Comparison of ENCODE assay signal across 35 cellular contexts in the genomic region with DNA sequence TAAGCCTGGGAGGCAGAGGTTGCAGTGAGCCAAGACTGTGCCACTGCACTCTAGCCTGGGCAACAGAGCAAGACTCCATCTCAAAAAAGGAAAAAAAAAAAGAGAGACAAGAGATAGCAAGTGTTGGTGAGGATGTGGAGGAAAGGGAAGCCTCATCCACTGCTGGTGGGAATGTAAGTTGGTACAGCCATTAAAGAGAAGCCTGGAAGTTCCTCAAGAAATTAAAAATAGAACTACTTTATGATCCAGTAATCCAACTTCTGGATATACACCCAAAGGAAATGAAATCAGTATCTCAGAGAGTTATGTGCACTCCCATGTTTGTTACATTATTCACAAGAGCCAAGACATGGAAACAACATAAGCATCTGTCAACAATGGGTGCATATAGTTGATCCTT. TPM values are rescaled to one million over a fixed set of nuclear protein-coding genes. Genes with fewer than 3 reads are reported as not detected.
"Had no signal": no experiment of that assay in that cellular context is flagged by ENCODE, and none has a peak within 500 bp of the region (broad histone marks: within the 10 kb centered on the region; RNA-seq: fewer than 3 reads in every experiment).

No MANE protein-coding gene starts in this region.

- DNase-seq: activated effector memory CD4-positive, alpha-beta T cell treated with anti-CD3 and anti-CD28 coated beads, Interleukin-2, amount 50 U/mL, for 16 hours; activated effector memory CD4-positive, alpha-beta T cell treated with Interleukin-2 at 50 U/mL for 16 hours; activated gamma-delta T cell; activated gamma-delta T cell treated with Interleukin-2 at 50 U/mL for 16 hours; activated naive CD4-positive, alpha-beta T cell; activated naive CD4-positive, alpha-beta T cell treated with anti-CD3 and anti-CD28 coated beads for 36 hours; activated naive CD4-positive, alpha-beta T cell treated with anti-CD3 and anti-CD28 coated beads, Interleukin-2, amount 10 ng/mL, durations not matched to agents 7 days and 5 days; activated naive CD4-positive, alpha-beta T cell treated with anti-CD3 and anti-CD28 coated beads, Interleukin-2, amount 50 U/mL, for 16 hours; activated naive CD4-positive, alpha-beta T cell treated with Interleukin-2 at 50 U/mL for 16 hours; activated naive CD8-positive, alpha-beta T cell treated with anti-CD3 and anti-CD28 coated beads for 36 hours; activated naive CD8-positive, alpha-beta T cell treated with anti-CD3 and anti-CD28 coated beads, Interleukin-2, amount 10 ng/mL, durations not matched to agents 7 days and 5 days; activated naive CD8-positive, alpha-beta T cell treated with anti-CD3 and anti-CD28 coated beads, Interleukin-2, amount 50 U/mL, for 24 hours; activated T-cell treated with anti-CD3 and anti-CD28 coated beads, Interleukin-2, amount 50 U/mL, for 1 hour; activated T-cell treated with anti-CD3 and anti-CD28 coated beads, Interleukin-2, amount 50 U/mL, for 24 hours; activated T-cell treated with anti-CD3 and anti-CD28 coated beads, Interleukin-2, amount 50 U/mL, for 4 hours; activated T-cell treated with anti-CD3 and anti-CD28 coated beads, Interleukin-2, amount 50 U/mL, for 48 hours; activated T-cell treated with anti-CD3 and anti-CD28 coated beads, Interleukin-2, amount 50 U/mL, for 72 hours; adrenal gland; amniotic stem cell; amygdala; anterior cingulate cortex; aorta; body of pancreas; brain microvascular endothelial cell; caudate nucleus; central memory CD4-positive, alpha-beta T cell; cerebellar nuclear complex had no signal

- H3K9me3 ChIP-seq: adrenal gland, body of pancreas, breast epithelium had no signal

- H3K36me3 ChIP-seq: adrenal gland, ascending aorta, brain microvascular endothelial cell, breast epithelium, cardiac muscle cell had no signal

- ATAC-seq: activated naive CD4-positive, alpha-beta T cell treated with anti-CD3 and anti-CD28 coated beads, Interleukin-2, amount 50 U/mL, for 72 hours; activated naive CD8-positive, alpha-beta T cell treated with anti-CD3 and anti-CD28 coated beads, Interleukin-2, amount 50 U/mL, for 24 hours; activated T-cell treated with anti-CD3 and anti-CD28 coated beads, Interleukin-2, amount 50 U/mL, for 4 hours; activated T-cell treated with anti-CD3 and anti-CD28 coated beads, Interleukin-2, amount 50 U/mL, for 72 hours; activated T-helper 17 cell treated with anti-CD3 and anti-CD28 coated beads, Interleukin-2, amount 50 U/mL, for 72 hours; body of pancreas had no signal

- H3K27ac ChIP-seq: adrenal gland, ascending aorta, body of pancreas, brain microvascular endothelial cell, breast epithelium, cardiac muscle cell had no signal

- H3K27me3 ChIP-seq: adrenal gland, ascending aorta, body of pancreas, brain microvascular endothelial cell, breast epithelium, cardiac muscle cell had no signal

- H3K4me3 ChIP-seq: adrenal gland, ascending aorta, body of pancreas, breast epithelium, cardiac muscle cell had no signal

- FAIRE-seq: astrocyte, bronchial epithelial cell had no signal

- H3K4me1 ChIP-seq: adrenal gland, ascending aorta, body of pancreas, breast epithelium had no signal

RNA-seq across cellular contexts. Expression of gene PYGO1, which starts 14.9 kb away (rescaled TPM):
- total RNA-seq: activated naive CD4-positive, alpha-beta T cell treated with anti-CD3 and anti-CD28 coated beads for 36 hours; activated naive CD4-positive, alpha-beta T cell treated with anti-CD3 and anti-CD28 coated beads, Interleukin-2, amount 50 U/mL, for 72 hours; activated naive CD8-positive, alpha-beta T cell treated with anti-CD3 and anti-CD28 coated beads for 36 hours; activated naive CD8-positive, alpha-beta T cell treated with anti-CD3 and anti-CD28 coated beads, Interleukin-2, amount 10 ng/mL, durations not matched to agents 7 days and 5 days; activated T-cell treated with anti-CD3 and anti-CD28 coated beads, Interleukin-2, amount 50 U/mL, for 72 hours; activated T-helper 1 cell treated with anti-CD3 and anti-CD28 coated beads, Interleukin-12 subunit alpha, Interleukin-12 subunit beta, Interleukin-2, Interleukin-4 antibody, amounts not matched to agents 30 ng/mL and 10 ng/mL and 1 ng/mL, durations not matched to agents 14 hours and 24 hours and 36 hours; activated T-helper 17 cell treated with anti-CD3 and anti-CD28 coated beads, Interleukin-2, amount 50 U/mL, for 72 hours had no signal
